Comparison of ENCODE assay signal across 25 cellular contexts in the genomic region with DNA sequence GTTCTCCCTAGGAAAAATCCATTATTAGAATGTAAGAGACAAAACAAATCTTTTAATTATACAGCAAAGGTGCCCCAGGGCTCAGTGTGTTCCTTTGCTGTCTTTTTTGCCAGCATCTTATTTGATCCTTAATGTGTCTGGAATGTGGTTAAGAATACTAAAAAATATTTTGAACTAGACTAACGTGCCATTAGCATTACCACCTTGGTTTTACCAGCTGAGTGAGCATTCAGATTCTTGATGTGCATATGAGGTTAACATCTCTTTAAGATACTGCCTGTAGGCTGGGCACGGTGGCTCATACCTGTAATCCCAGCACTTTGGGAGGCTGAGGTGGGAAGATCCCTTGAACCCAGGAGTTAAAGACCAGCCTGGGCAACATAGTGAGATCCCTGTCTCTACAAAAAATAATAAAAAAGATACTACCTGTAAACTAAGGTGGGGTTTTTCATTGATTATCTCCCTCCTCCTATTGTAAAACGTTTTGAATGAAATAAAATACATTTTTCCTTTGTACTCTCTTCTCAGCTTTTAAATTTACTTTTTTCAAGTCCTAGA.
"Had no signal": no experiment of that assay in that cellular context is flagged by ENCODE, and none has a peak within 500 bp of the region (broad histone marks: within the 10 kb centered on the region; RNA-seq: fewer than 3 reads in every experiment).

No MANE protein-coding gene starts in this region.

- H3K4me3 ChIP-seq: breast epithelium, SK-N-MC had no signal

- H3K4me3 Mint-ChIP-seq: activated CD4-positive, alpha-beta memory T cell treated with anti-CD3 and anti-CD28 coated beads, Interleukin-2, amount 10 ng/mL, durations not matched to agents 7 days and 5 days; activated CD4-positive, alpha-beta T cell treated with anti-CD3 and anti-CD28 coated beads for 36 hours; activated naive CD4-positive, alpha-beta T cell treated with anti-CD3 and anti-CD28 coated beads for 36 hours; activated naive CD8-positive, alpha-beta T cell treated with anti-CD3 and anti-CD28 coated beads for 36 hours; T-cell had no signal

- H3K36me3 ChIP-seq: breast epithelium, WERI-Rb-1 had no signal

- ATAC-seq: activated CD4-positive, alpha-beta T cell treated with anti-CD3 and anti-CD28 coated beads for 36 hours; PC-3; T-cell had no signal

- H3K27ac ChIP-seq: breast epithelium, SK-N-MC, WERI-Rb-1 had no signal

- H3K27ac Mint-ChIP-seq: activated CD4-positive, alpha-beta memory T cell treated with anti-CD3 and anti-CD28 coated beads, Interleukin-2, amount 10 ng/mL, durations not matched to agents 7 days and 5 days; activated CD4-positive, alpha-beta T cell treated with anti-CD3 and anti-CD28 coated beads for 36 hours; activated naive CD4-positive, alpha-beta T cell treated with anti-CD3 and anti-CD28 coated beads for 36 hours had no signal

- H3K27me3 ChIP-seq: breast epithelium had no signal

- H3K27me3 Mint-ChIP-seq: activated CD4-positive, alpha-beta memory T cell treated with anti-CD3 and anti-CD28 coated beads, Interleukin-2, amount 10 ng/mL, durations not matched to agents 7 days and 5 days; activated CD4-positive, alpha-beta T cell treated with anti-CD3 and anti-CD28 coated beads for 36 hours; activated naive CD8-positive, alpha-beta T cell treated with anti-CD3 and anti-CD28 coated beads for 36 hours; activated T-helper 17 cell treated with anti-CD3 and anti-CD28 coated beads, Interleukin-2, amount 50 U/mL, for 72 hours; T-cell had no signal

- H3K9me3 ChIP-seq: breast epithelium had no signal

- H3K4me1 ChIP-seq: breast epithelium had no signal

- DNase-seq: activated CD4-positive, alpha-beta memory T cell treated with anti-CD3 and anti-CD28 coated beads, Interleukin-2, amount 10 ng/mL, durations not matched to agents 7 days and 5 days; activated CD4-positive, alpha-beta T cell treated with anti-CD3 and anti-CD28 coated beads for 36 hours; activated CD4-positive, alpha-beta T cell treated with anti-CD3 and anti-CD28 coated beads, Interleukin-2, amount 50 U/mL, for 1 hour; activated gamma-delta T cell; activated naive CD4-positive, alpha-beta T cell treated with anti-CD3 and anti-CD28 coated beads for 36 hours; activated naive CD8-positive, alpha-beta T cell treated with anti-CD3 and anti-CD28 coated beads for 36 hours; activated T-cell treated with anti-CD3 and anti-CD28 coated beads for 4 hours; activated T-cell treated with anti-CD3 and anti-CD28 coated beads, Interleukin-2, amount 50 U/mL, for 48 hours; caudate nucleus; KBM-7; NCI-H1092 treated with DMSO at 0.1 percent for 48 hours; NCI-H1417 treated with DMSO at 0.1 percent for 48 hours; NCI-H1694; NCI-H2029; NCI-H2107; NCI-H2171 treated with DMSO at 0.1 percent for 48 hours; NCI-H345; NCI-H524; PC-3; SIG-M5; T-cell; WERI-Rb-1 had no signal
